Comparison of ENCODE assay signal across 21 cellular contexts in genomic region chr4:24394041-24394440, GRCh38.
DNase-seq lines count a peak whose midpoint lies in the region; ATAC-seq and TF ChIP-seq lines count a peak whose summit lies in the region.
"Had no signal": no experiment of that assay in that cellular context is flagged by ENCODE, and none has a peak within 500 bp of the region (broad histone marks: within the 10 kb centered on the region; RNA-seq: fewer than 3 reads in every experiment).

No MANE protein-coding gene starts in this region.

- no peak for TF ChIP-seq CTCF in astrocyte of the cerebellum (IDR thresholded peaks at IDR 0.05; ENCODE audit: low read depth, low read length, missing control alignments)

- DNase-seq in AG08395 (ENCODE audit: low spot score) (peak; percentile 59), HS-5 (ENCODE audit: low read depth) (peak; percentile 72), astrocyte of the cerebellum (ENCODE audit: low read depth) (peak; percentile 85), kidney glomerular epithelial cell (lab: John Stamatoyannopoulos, UW) (peak; percentile 77), Kasumi-1 (lab: John Stamatoyannopoulos, UW) (no peak), amygdala (lab: John Stamatoyannopoulos, UW) (no peak)
- DNase-seq: activated CD4-positive, alpha-beta T cell treated with anti-CD3 and anti-CD28 coated beads, Interleukin-2, amount 10 ng/mL, durations not matched to agents 7 days and 5 days; activated CD8-positive, alpha-beta memory T cell treated with anti-CD3 and anti-CD28 coated beads, Interleukin-2, amount 50 U/mL, for 48 hours; CD4-positive, alpha-beta memory T cell; dermis blood vessel endothelial cell; DMS79; NCI-H1105; NCI-H526 treated with DMSO at 0.1 percent for 48 hours; OCI-M1; right lobe of liver; SK-N-SH; stimulated activated CD4-positive, alpha-beta T cell treated with anti-CD3 and anti-CD28 coated beads, Interleukin-2, amount 100 ng/mL, for 24 hours had no signal

- H3K4me3 ChIP-seq in astrocyte of the cerebellum (ENCODE audit: low read depth, low read length) = no peak overlapping the region
- H3K4me3 ChIP-seq: A549, right lobe of liver had no signal

- in situ Hi-C loops in astrocyte of the cerebellum (cut with HindIII; ENCODE audit: low sequenced_read_pairs) = no loop called here

- ATAC-seq in GM21423 (IDR thresholded peaks at IDR 0.05; ENCODE audit: unreplicated experiment) (no peak), GM18867 (IDR thresholded peaks at IDR 0.05; ENCODE audit: unreplicated experiment) (no peak)
- ATAC-seq: A549, esophagus mucosa, right lobe of liver had no signal

Comparison
In these comparisons a context has a peak if more than half of its experiments do, and no peak if none do; other contexts are left out.
1. DNase-seq: peak in AG08395 (single experiment), HS-5 (single experiment), astrocyte of the cerebellum (single experiment) and kidney glomerular epithelial cell (single experiment); none in Kasumi-1 (0 of 2) and amygdala (0 of 56).